Comparison of ENCODE assay signal across 21 cellular contexts in genomic region chr12:3827301-3828000, GRCh38.
"Had no signal": no experiment of that assay in that cellular context is flagged by ENCODE, and none has a peak within 500 bp of the region (broad histone marks: within the 10 kb centered on the region; RNA-seq: fewer than 3 reads in every experiment).

No MANE protein-coding gene starts in this region.

- ATAC-seq: activated CD4-positive, CD25-positive, alpha-beta regulatory T cell treated with anti-CD3 and anti-CD28 coated beads, Interleukin-2, amount 50 U/mL, for 24 hours; foreskin keratinocyte; left ventricle myocardium superior; mucosa of descending colon; naive thymus-derived CD4-positive, alpha-beta T cell; stimulated activated effector memory CD8-positive, alpha-beta T cell treated with anti-CD3 and anti-CD28 coated beads, Interleukin-12 subunit alpha, Interleukin-12 subunit beta, amount 100 ng/mL, for 72 hours had no signal

- H3K27me3 Mint-ChIP-seq: dendritic cell treated with granulocyte-macrophage colony-stimulating factor and Interleukin-4, amounts not matched to agents 40 ng/mL and 50 ng/mL, for 4 days; memory B cell; naive thymus-derived CD4-positive, alpha-beta T cell had no signal

- H3K9me3 Mint-ChIP-seq: activated naive CD4-positive, alpha-beta T cell treated with anti-CD3 and anti-CD28 coated beads for 36 hours; dendritic cell treated with granulocyte-macrophage colony-stimulating factor and Interleukin-4, amounts not matched to agents 40 ng/mL and 50 ng/mL, for 4 days; memory B cell; naive thymus-derived CD4-positive, alpha-beta T cell; stimulated activated effector memory CD8-positive, alpha-beta T cell treated with anti-CD3 and anti-CD28 coated beads, Interleukin-12 subunit alpha, Interleukin-12 subunit beta, amount 100 ng/mL, for 72 hours had no signal

- H3K4me1 ChIP-seq: ascending aorta, breast epithelium, foreskin keratinocyte, tibial nerve, vagina had no signal

- H3K9me3 ChIP-seq: ascending aorta, breast epithelium, mucosa of descending colon, neutrophil, tibial nerve, vagina had no signal

- H3K4me3 ChIP-seq: ascending aorta, breast epithelium, mucosa of descending colon, tibial nerve, vagina had no signal

- DNase-seq: activated CD4-positive, alpha-beta T cell treated with anti-CD3 and anti-CD28 coated beads, Interleukin-2, amount 50 U/mL, for 1 hour; activated naive CD4-positive, alpha-beta T cell treated with anti-CD3 and anti-CD28 coated beads for 36 hours; activated T-cell treated with anti-CD3 and anti-CD28 coated beads for 4 hours; cerebellar nuclear complex; effector memory CD4-positive, alpha-beta T cell; foreskin keratinocyte; glutamatergic neuron; left ventricle myocardium superior; mucosa of descending colon; naive thymus-derived CD4-positive, alpha-beta T cell; retina; substantia nigra had no signal

- H3K36me3 ChIP-seq: breast epithelium had no signal

- H3K4me1 Mint-ChIP-seq: memory B cell; stimulated activated effector memory CD8-positive, alpha-beta T cell treated with anti-CD3 and anti-CD28 coated beads, Interleukin-12 subunit alpha, Interleukin-12 subunit beta, amount 100 ng/mL, for 72 hours had no signal

- H3K4me3 Mint-ChIP-seq: activated naive CD4-positive, alpha-beta T cell treated with anti-CD3 and anti-CD28 coated beads for 36 hours; dendritic cell treated with granulocyte-macrophage colony-stimulating factor and Interleukin-4, amounts not matched to agents 40 ng/mL and 50 ng/mL, for 4 days; memory B cell; naive thymus-derived CD4-positive, alpha-beta T cell; stimulated activated effector memory CD8-positive, alpha-beta T cell treated with anti-CD3 and anti-CD28 coated beads, Interleukin-12 subunit alpha, Interleukin-12 subunit beta, amount 100 ng/mL, for 72 hours had no signal

- H3K27me3 ChIP-seq: ascending aorta, breast epithelium, foreskin keratinocyte, neutrophil, tibial nerve, vagina had no signal

- H3K27ac Mint-ChIP-seq: activated naive CD4-positive, alpha-beta T cell treated with anti-CD3 and anti-CD28 coated beads for 36 hours; dendritic cell treated with granulocyte-macrophage colony-stimulating factor and Interleukin-4, amounts not matched to agents 40 ng/mL and 50 ng/mL, for 4 days; memory B cell; stimulated activated effector memory CD8-positive, alpha-beta T cell treated with anti-CD3 and anti-CD28 coated beads, Interleukin-12 subunit alpha, Interleukin-12 subunit beta, amount 100 ng/mL, for 72 hours had no signal

- H3K27ac ChIP-seq: ascending aorta, breast epithelium, foreskin keratinocyte, neutrophil, tibial nerve, vagina had no signal
